In genomic region chr20:44641305-44641704, GRCh38 we compare ENCODE assay signal across 1 cellular context.
TF ChIP-seq lines count a peak whose summit lies in the region.

No MANE protein-coding gene starts in this region.

TF ChIP-seq in IMR-90, 13 proteins besides CTCF, POLR2A, EP300 and RAD21:
- TF ChIP-seq MAZ (IDR thresholded peaks at IDR 0.05; ENCODE audit: borderline replicate concordance, low read depth, low read length) (no peak), NFE2L2 (IDR thresholded peaks at IDR 0.05; ENCODE audit: low read depth, low read length) (no peak), FOS (IDR thresholded peaks at IDR 0.05; ENCODE audit: low read depth, low read length) (no peak), MXI1 (IDR thresholded peaks at IDR 0.05; ENCODE audit: borderline replicate concordance, low read depth, low read length) (no peak), USF2 (IDR thresholded peaks at IDR 0.05; ENCODE audit: low read depth, low read length) (no peak), BHLHE40 (IDR thresholded peaks at IDR 0.05; ENCODE audit: low read depth, low read length) (no peak), CEBPB (IDR thresholded peaks at IDR 0.05; ENCODE audit: low read depth, low read length) (no peak), RCOR1 (IDR thresholded peaks at IDR 0.05; ENCODE audit: insufficient replicate concordance, low read length) (no peak), SMC3 (IDR thresholded peaks at IDR 0.05; ENCODE audit: low read depth, low read length) (no peak), CHD1 (IDR thresholded peaks at IDR 0.05; ENCODE audit: low read depth, low read length) (no peak), RFX5 (IDR thresholded peaks at IDR 0.05; ENCODE audit: low read depth, low read length) (no peak), MAFK (IDR thresholded peaks at IDR 0.05; ENCODE audit: low read depth, low read length) (no peak), ELK1 (IDR thresholded peaks at IDR 0.05; ENCODE audit: borderline replicate concordance, low read depth, low read length) (no peak)
TF ChIP-seq in IMR-90: peak in this region for 0.
